ENCODE assay signal across 11 cellular contexts in genomic region chr20:1664911-1665310, GRCh38. TPM values are rescaled to one million over a fixed set of nuclear protein-coding genes. Genes with fewer than 3 reads are reported as not detected.
DNase-seq lines count a peak whose midpoint lies in the region; ATAC-seq and TF ChIP-seq lines count a peak whose summit lies in the region.
"Had no signal": no experiment of that assay in that cellular context is flagged by ENCODE, and none has a peak within 500 bp of the region (broad histone marks: within the 10 kb centered on the region; RNA-seq: fewer than 3 reads in every experiment).

No MANE protein-coding gene starts in this region.

- ATAC-seq in activated CD8-positive, alpha-beta T cell treated with anti-CD3 and anti-CD28 coated beads for 36 hours: peak; percentile 60
- ATAC-seq in stimulated activated effector memory CD8-positive, alpha-beta T cell treated with anti-CD3 and anti-CD28 coated beads, Interleukin-12 subunit alpha, Interleukin-12 subunit beta, amount 100 ng/mL, for 72 hours: peak; percentile 81
- no peak for ATAC-seq in GM19035 (IDR thresholded peaks at IDR 0.05; ENCODE audit: unreplicated experiment)
- no peak for ATAC-seq in HG03025 (IDR thresholded peaks at IDR 0.05; ENCODE audit: low FRiP score, unreplicated experiment)

- no peaks in the 10 kb centered on the region for H3K9me3 ChIP-seq in esophagus muscularis mucosa

- POLR2A ChIA-PET in activated CD8-positive, alpha-beta T cell treated with anti-CD3 and anti-CD28 coated beads for 36 hours (lab: Charles Lee): interaction anchor here (0.7 to 3.2 kb wide), 11 partner anchors 8 to 337 kb away, joined by 3 to 21 read pairs (median 5); partner anchors contain the start of gene SIRPG

- intact Hi-C loops in activated CD8-positive, alpha-beta T cell treated with anti-CD3 and anti-CD28 coated beads for 36 hours (cut with micrococcal nuclease): loop anchor here (5.0 kb wide), 1 partner anchor 67 kb away; no protein-coding TSS in a partner anchor
- intact Hi-C loops in esophagus muscularis mucosa (cut with DNase I): no loop called here

- H3K4me3 ChIP-seq in esophagus muscularis mucosa: no peak overlapping the region

- no peaks in the 10 kb centered on the region for H3K9me3 Mint-ChIP-seq in IgD-negative memory B cell
- H3K9me3 Mint-ChIP-seq in activated CD8-positive, alpha-beta T cell treated with anti-CD3 and anti-CD28 coated beads for 36 hours: peaks cover 23% of the 10 kb centered on the region
- no peaks in the 10 kb centered on the region for H3K9me3 Mint-ChIP-seq in stimulated activated effector memory CD8-positive, alpha-beta T cell treated with anti-CD3 and anti-CD28 coated beads, Interleukin-12 subunit alpha, Interleukin-12 subunit beta, amount 100 ng/mL, for 72 hours

- no peak for TF ChIP-seq CTCF in activated CD8-positive, alpha-beta T cell treated with anti-CD3 and anti-CD28 coated beads for 36 hours (IDR thresholded peaks at IDR 0.05)
- TF ChIP-seq CTCF in esophagus muscularis mucosa (IDR thresholded peaks at IDR 0.05): no peak

- H3K36me3 Mint-ChIP-seq in IgD-negative memory B cell: no peaks in the 10 kb centered on the region
- peaks cover 52% of the 10 kb centered on the region for H3K36me3 Mint-ChIP-seq in activated CD8-positive, alpha-beta T cell treated with anti-CD3 and anti-CD28 coated beads for 36 hours (ENCODE audit: low read depth)
- H3K36me3 Mint-ChIP-seq in stimulated activated effector memory CD8-positive, alpha-beta T cell treated with anti-CD3 and anti-CD28 coated beads, Interleukin-12 subunit alpha, Interleukin-12 subunit beta, amount 100 ng/mL, for 72 hours: no peaks in the 10 kb centered on the region

- H3K4me1 Mint-ChIP-seq in IgD-negative memory B cell: peaks cover 30 to 54% (median 45%) of the 10 kb centered on the region in 3 donors
- H3K4me1 Mint-ChIP-seq in activated CD8-positive, alpha-beta T cell treated with anti-CD3 and anti-CD28 coated beads for 36 hours (ENCODE audit: low read depth): peaks cover 90% of the 10 kb centered on the region
- H3K4me1 Mint-ChIP-seq in stimulated activated effector memory CD8-positive, alpha-beta T cell treated with anti-CD3 and anti-CD28 coated beads, Interleukin-12 subunit alpha, Interleukin-12 subunit beta, amount 100 ng/mL, for 72 hours: peaks cover 82% of the 10 kb centered on the region

- H3K27me3 Mint-ChIP-seq in IgD-negative memory B cell: no peaks in the 10 kb centered on the region
- H3K27me3 Mint-ChIP-seq in activated CD8-positive, alpha-beta T cell treated with anti-CD3 and anti-CD28 coated beads for 36 hours: no peaks in the 10 kb centered on the region

- peak overlapping the region in 3 of 4 donors; percentile 32 to 85 (median 78) for H3K4me3 Mint-ChIP-seq in IgD-negative memory B cell
- peak overlapping the region; percentile 69 for H3K4me3 Mint-ChIP-seq in activated CD8-positive, alpha-beta T cell treated with anti-CD3 and anti-CD28 coated beads for 36 hours
- peak overlapping the region; percentile 72 for H3K4me3 Mint-ChIP-seq in stimulated activated effector memory CD8-positive, alpha-beta T cell treated with anti-CD3 and anti-CD28 coated beads, Interleukin-12 subunit alpha, Interleukin-12 subunit beta, amount 100 ng/mL, for 72 hours

- TF ChIP-seq EP300 in esophagus muscularis mucosa (IDR thresholded peaks at IDR 0.05): no peak

- CTCF ChIA-PET in activated CD8-positive, alpha-beta T cell treated with anti-CD3 and anti-CD28 coated beads for 36 hours (lab: Charles Lee): interaction anchor here (0.9 to 1.3 kb wide), 3 partner anchors 23 to 112 kb away, joined by 4 to 5 read pairs (median 5); no protein-coding TSS in a partner anchor

- WGBS in esophagus muscularis mucosa: 80% methylated on average over 5 of the region's 5 CpGs

- TF ChIP-seq POLR2A in esophagus muscularis mucosa (IDR thresholded peaks at IDR 0.05; ENCODE audit: low read depth): no peak

- no peak overlapping the region for H3K27ac Mint-ChIP-seq in IgD-negative memory B cell
- H3K27ac Mint-ChIP-seq in activated CD8-positive, alpha-beta T cell treated with anti-CD3 and anti-CD28 coated beads for 36 hours: peak overlapping the region; percentile 96
- H3K27ac Mint-ChIP-seq in stimulated activated effector memory CD8-positive, alpha-beta T cell treated with anti-CD3 and anti-CD28 coated beads, Interleukin-12 subunit alpha, Interleukin-12 subunit beta, amount 100 ng/mL, for 72 hours: peak overlapping the region; percentile 85

- H3K27me3 ChIP-seq in esophagus muscularis mucosa: no peaks in the 10 kb centered on the region

- peak; percentile 86 for DNase-seq in activated CD8-positive, alpha-beta T cell treated with anti-CD3 and anti-CD28 coated beads for 36 hours
- DNase-seq in esophagus muscularis mucosa (ENCODE audit: extremely low spot score): peak; percentile 85
- peak; percentile 24 to 69 for DNase-seq in stimulated activated effector memory CD8-positive, alpha-beta T cell treated with anti-CD3 and anti-CD28 coated beads, Interleukin-12 subunit alpha, Interleukin-12 subunit beta, amount 100 ng/mL, for 72 hours (ENCODE audit: low spot score in 2 of 2)
- DNase-seq in AG08396 (ENCODE audit: low spot score): no peak
- no peak for DNase-seq in NCI-H748 (lab: John Stamatoyannopoulos, UW; ENCODE audit: unreplicated experiment)
- DNase-seq: MV-4-11 had no signal

- no peak overlapping the region for H3K27ac ChIP-seq in esophagus muscularis mucosa (replicated peaks in 1 of 4)

- H3K4me1 ChIP-seq in esophagus muscularis mucosa: no peaks in the 10 kb centered on the region

- H3K36me3 ChIP-seq in esophagus muscularis mucosa: no peaks in the 10 kb centered on the region

RNA-seq across cellular contexts. Expression of gene SIRPG, which starts 7.3 kb away (rescaled TPM):
- polyA plus RNA-seq in IgD-negative memory B cell: 3.2 TPM
- total RNA-seq in activated CD8-positive, alpha-beta T cell treated with anti-CD3 and anti-CD28 coated beads for 36 hours: 10 to 100 TPM; 45.4 to 48.6 TPM
- not detected for total RNA-seq in esophagus muscularis mucosa
- total RNA-seq: omental fat pad, subcutaneous adipose tissue had no signal

RNA-seq across cellular contexts. Expression of gene SIRPB1, which starts 45.1 kb away (rescaled TPM):
- polyA plus RNA-seq in IgD-negative memory B cell: 2.0 TPM
- total RNA-seq in activated CD8-positive, alpha-beta T cell treated with anti-CD3 and anti-CD28 coated beads for 36 hours: under 1 TPM; 0.83 to 0.92 TPM
- 1 to 10 TPM in 3 of 4 donors, under 1 TPM in 1; under 0.01 to 4.0 (median 3.1) TPM for total RNA-seq in esophagus muscularis mucosa

Comparison
In these comparisons a context has a peak if more than half of its experiments do, and no peak if none do; other contexts are left out.
1. H3K27ac Mint-ChIP-seq: peak in activated CD8-positive, alpha-beta T cell treated with anti-CD3 and anti-CD28 coated beads for 36 hours (single experiment) and stimulated activated effector memory CD8-positive, alpha-beta T cell treated with anti-CD3 and anti-CD28 coated beads, Interleukin-12 subunit alpha, Interleukin-12 subunit beta, amount 100 ng/mL, for 72 hours (single experiment); none in IgD-negative memory B cell (0 of 3).
2. ATAC-seq: peak in activated CD8-positive, alpha-beta T cell treated with anti-CD3 and anti-CD28 coated beads for 36 hours (single experiment) and stimulated activated effector memory CD8-positive, alpha-beta T cell treated with anti-CD3 and anti-CD28 coated beads, Interleukin-12 subunit alpha, Interleukin-12 subunit beta, amount 100 ng/mL, for 72 hours (single experiment); none in GM19035 (single experiment) and HG03025 (single experiment).
3. DNase-seq: peak in activated CD8-positive, alpha-beta T cell treated with anti-CD3 and anti-CD28 coated beads for 36 hours (single experiment), esophagus muscularis mucosa (single experiment) and stimulated activated effector memory CD8-positive, alpha-beta T cell treated with anti-CD3 and anti-CD28 coated beads, Interleukin-12 subunit alpha, Interleukin-12 subunit beta, amount 100 ng/mL, for 72 hours (2 of 2); none in AG08396 (single experiment) and NCI-H748 (single experiment).
4. RNA of gene SIRPG, which starts 7.3 kb away (total RNA-seq): 45.4 to 48.6 TPM in activated CD8-positive, alpha-beta T cell treated with anti-CD3 and anti-CD28 coated beads for 36 hours; not detected in esophagus muscularis mucosa; every median in the first group is over 10 times any median in the second.
5. Peak in every context shown above with its lines, with median percentiles within 50 percentile points of each other: H3K4me3 Mint-ChIP-seq.